29 cellular contexts compared by ENCODE assay signal in genomic region chr4:153140294-153140693, GRCh38.
A peak's percentile ranks its signal among the peaks of the same experiment; 100 is the strongest.
DNase-seq lines count a peak whose midpoint lies in the region; ATAC-seq and TF ChIP-seq lines count a peak whose summit lies in the region.
"Had no signal": no experiment of that assay in that cellular context is flagged by ENCODE, and none has a peak within 500 bp of the region (broad histone marks: within the 10 kb centered on the region; RNA-seq: fewer than 3 reads in every experiment).

No MANE protein-coding gene starts in this region.

- DNase-seq in GM03348 (ENCODE audit: low spot score) (peak; percentile 43), amniotic epithelial cell (ENCODE audit: low read depth) (peak; percentile 67), glutamatergic neuron (peak; percentile 28), testis (no peak)
- DNase-seq in activated naive CD4-positive, alpha-beta T cell treated with anti-CD3 and anti-CD28 coated beads, Interleukin-2, amount 10 ng/mL, durations not matched to agents 7 days and 5 days: no peak
- DNase-seq: activated CD4-positive, alpha-beta T cell treated with anti-CD3 and anti-CD28 coated beads, Interleukin-2, amount 50 U/mL, for 48 hours; activated naive CD4-positive, alpha-beta T cell treated with anti-CD3 and anti-CD28 coated beads, Interleukin-2, amount 50 U/mL, for 16 hours; amygdala; CD4-positive, alpha-beta memory T cell; gastrocnemius medialis; hypothalamus; immature natural killer cell; left ventricle myocardium inferior; midbrain; NCI-H146; NCI-H2107; NCI-H774; ovary; stomach had no signal

- peaks cover 5% of the 10 kb centered on the region for H3K9me3 Mint-ChIP-seq in glutamatergic neuron (ENCODE audit: unreplicated experiment)
- no peaks in the 10 kb centered on the region for H3K9me3 Mint-ChIP-seq in activated naive CD4-positive, alpha-beta T cell treated with anti-CD3 and anti-CD28 coated beads, Interleukin-2, amount 10 ng/mL, durations not matched to agents 7 days and 5 days
- H3K9me3 Mint-ChIP-seq: activated T-helper 1 cell treated with anti-CD3 and anti-CD28 coated beads, Interleukin-12 subunit alpha, Interleukin-12 subunit beta, Interleukin-2, Interleukin-4 antibody, amounts not matched to agents 30 ng/mL and 10 ng/mL and 1 ng/mL, durations not matched to agents 14 hours and 24 hours and 36 hours; CD4-positive, alpha-beta memory T cell; natural killer cell treated with Interleukin-12 subunit alpha and Interleukin-12 subunit beta and Interleukin-15 and Interleukin-18, amount 100 ng/mL, for 72 hours; type B pancreatic cell had no signal

- H3K27me3 Mint-ChIP-seq in glutamatergic neuron (ENCODE audit: unreplicated experiment): peaks cover 7% of the 10 kb centered on the region
- peaks cover 40% of the 10 kb centered on the region for H3K27me3 Mint-ChIP-seq in activated naive CD4-positive, alpha-beta T cell treated with anti-CD3 and anti-CD28 coated beads, Interleukin-2, amount 10 ng/mL, durations not matched to agents 7 days and 5 days
- H3K27me3 Mint-ChIP-seq: type B pancreatic cell had no signal

- H3K36me3 ChIP-seq in testis (ENCODE audit: low read depth, missing control alignments): no peaks in the 10 kb centered on the region
- H3K36me3 ChIP-seq: esophagus muscularis mucosa, gastrocnemius medialis, HAP-1, left ventricle myocardium inferior, ovary, stomach had no signal

- H3K36me3 Mint-ChIP-seq in glutamatergic neuron (ENCODE audit: unreplicated experiment): no peaks in the 10 kb centered on the region
- no peaks in the 10 kb centered on the region for H3K36me3 Mint-ChIP-seq in activated naive CD4-positive, alpha-beta T cell treated with anti-CD3 and anti-CD28 coated beads, Interleukin-2, amount 10 ng/mL, durations not matched to agents 7 days and 5 days
- H3K36me3 Mint-ChIP-seq: CD4-positive, alpha-beta memory T cell; immature natural killer cell; natural killer cell treated with Interleukin-12 subunit alpha and Interleukin-12 subunit beta and Interleukin-15 and Interleukin-18, amount 100 ng/mL, for 72 hours; type B pancreatic cell had no signal

- H3K4me1 ChIP-seq in testis: peaks cover 7% of the 10 kb centered on the region

- CTCF ChIA-PET in activated naive CD4-positive, alpha-beta T cell treated with anti-CD3 and anti-CD28 coated beads, Interleukin-2, amount 10 ng/mL, durations not matched to agents 7 days and 5 days (lab: Charles Lee): interaction anchor here (1.3 kb wide), 1 partner anchor 51 kb away, joined by 4 read pairs; no protein-coding TSS in a partner anchor

- H3K9me3 ChIP-seq in testis: no peaks in the 10 kb centered on the region
- H3K9me3 ChIP-seq: esophagus muscularis mucosa, gastrocnemius medialis, HAP-1, left ventricle myocardium inferior, ovary, stomach had no signal

- H3K27me3 ChIP-seq in testis: no peaks in the 10 kb centered on the region
- H3K27me3 ChIP-seq: esophagus muscularis mucosa, gastrocnemius medialis, ovary had no signal

- no peak overlapping the region for H3K27ac Mint-ChIP-seq in glutamatergic neuron (ENCODE audit: unreplicated experiment)
- no peak overlapping the region for H3K27ac Mint-ChIP-seq in activated naive CD4-positive, alpha-beta T cell treated with anti-CD3 and anti-CD28 coated beads, Interleukin-2, amount 10 ng/mL, durations not matched to agents 7 days and 5 days
- H3K27ac Mint-ChIP-seq: activated T-helper 1 cell treated with anti-CD3 and anti-CD28 coated beads, Interleukin-12 subunit alpha, Interleukin-12 subunit beta, Interleukin-2, Interleukin-4 antibody, amounts not matched to agents 30 ng/mL and 10 ng/mL and 1 ng/mL, durations not matched to agents 14 hours and 24 hours and 36 hours; immature natural killer cell; natural killer cell treated with Interleukin-12 subunit alpha and Interleukin-12 subunit beta and Interleukin-15 and Interleukin-18, amount 100 ng/mL, for 72 hours; type B pancreatic cell had no signal

- intact Hi-C loops in testis (cut with DNase I; ENCODE audit: low total_unique reads): loop anchor here (10.0 kb wide), 1 partner anchor 185 kb away; no protein-coding TSS in a partner anchor

- TF ChIP-seq CTCF in glutamatergic neuron (IDR thresholded peaks at IDR 0.05; ENCODE audit: partially characterized antibody, unreplicated experiment) (no peak), testis (IDR thresholded peaks at IDR 0.05) (no peak)

- TF ChIP-seq POLR2A in testis (IDR thresholded peaks at IDR 0.05): no peak

- H3K4me3 ChIP-seq in testis: no peak overlapping the region
- H3K4me3 ChIP-seq: esophagus muscularis mucosa, gastrocnemius medialis, HAP-1, left ventricle myocardium inferior, ovary, SK-N-MC, skin epidermis, stomach had no signal

- WGBS in testis, 2 donors: 92 to 98% methylated on average over 5 of the region's 5 CpGs

- ATAC-seq in HG03565 (IDR thresholded peaks at IDR 0.05; ENCODE audit: unreplicated experiment): no peak
- ATAC-seq in HG03196 (IDR thresholded peaks at IDR 0.05; ENCODE audit: unreplicated experiment): no peak
- ATAC-seq: activated CD4-positive, CD25-positive, alpha-beta regulatory T cell treated with anti-CD3 and anti-CD28 coated beads, Interleukin-2, amount 50 U/mL, for 24 hours; gastrocnemius medialis; natural killer cell treated with Interleukin-12 subunit alpha and Interleukin-12 subunit beta and Interleukin-15 and Interleukin-18, amount 100 ng/mL, for 72 hours had no signal

- H3K4me3 Mint-ChIP-seq in glutamatergic neuron (ENCODE audit: unreplicated experiment): no peak overlapping the region
- H3K4me3 Mint-ChIP-seq in activated naive CD4-positive, alpha-beta T cell treated with anti-CD3 and anti-CD28 coated beads, Interleukin-2, amount 10 ng/mL, durations not matched to agents 7 days and 5 days: no peak overlapping the region
- H3K4me3 Mint-ChIP-seq: activated T-helper 1 cell treated with anti-CD3 and anti-CD28 coated beads, Interleukin-12 subunit alpha, Interleukin-12 subunit beta, Interleukin-2, Interleukin-4 antibody, amounts not matched to agents 30 ng/mL and 10 ng/mL and 1 ng/mL, durations not matched to agents 14 hours and 24 hours and 36 hours; CD4-positive, alpha-beta memory T cell; immature natural killer cell; natural killer cell treated with Interleukin-12 subunit alpha and Interleukin-12 subunit beta and Interleukin-15 and Interleukin-18, amount 100 ng/mL, for 72 hours; type B pancreatic cell had no signal

- no peak overlapping the region for H3K27ac ChIP-seq in testis
- H3K27ac ChIP-seq: esophagus muscularis mucosa, gastrocnemius medialis, left ventricle myocardium inferior, ovary, SK-N-MC, skin epidermis, stomach had no signal

- H3K4me1 Mint-ChIP-seq in glutamatergic neuron (ENCODE audit: low read depth, unreplicated experiment): peaks cover 44% of the 10 kb centered on the region
- peaks cover under 1% of the 10 kb centered on the region for H3K4me1 Mint-ChIP-seq in activated naive CD4-positive, alpha-beta T cell treated with anti-CD3 and anti-CD28 coated beads, Interleukin-2, amount 10 ng/mL, durations not matched to agents 7 days and 5 days

Comparison
In these comparisons a context has a peak if more than half of its experiments do, and no peak if none do; other contexts are left out.
1. DNase-seq: peak in GM03348 (single experiment), amniotic epithelial cell (single experiment) and glutamatergic neuron (single experiment); none in testis (single experiment) and activated naive CD4-positive, alpha-beta T cell treated with anti-CD3 and anti-CD28 coated beads, Interleukin-2, amount 10 ng/mL, durations not matched to agents 7 days and 5 days (single experiment).